ENCODE assay signal across 39 cellular contexts in genomic region chr14:39028620-39029019, GRCh38.
"Had no signal": no experiment of that assay in that cellular context is flagged by ENCODE, and none has a peak within 500 bp of the region (broad histone marks: within the 10 kb centered on the region; RNA-seq: fewer than 3 reads in every experiment).

No MANE protein-coding gene starts in this region.

- DNase-seq: activated B cell treated with CpG ODN at 0.5 μM for 24 hours; activated CD4-positive, alpha-beta memory T cell treated with anti-CD3 and anti-CD28 coated beads for 36 hours; activated CD4-positive, alpha-beta T cell treated with anti-CD3 and anti-CD28 coated beads for 4 hours; activated CD4-positive, alpha-beta T cell treated with anti-CD3 and anti-CD28 coated beads, Interleukin-2, amount 10 ng/mL, durations not matched to agents 24 days and 14 days; activated CD4-positive, alpha-beta T cell treated with anti-CD3 and anti-CD28 coated beads, Interleukin-2, amount 50 U/mL, for 1 hour; activated CD4-positive, alpha-beta T cell treated with anti-CD3 and anti-CD28 coated beads, Interleukin-2, amount 50 U/mL, for 4 hours; activated CD4-positive, CD25-positive, alpha-beta regulatory T cell treated with anti-CD3 and anti-CD28 coated beads, Interleukin-2, amount 50 U/mL, for 72 hours; activated CD8-positive, alpha-beta memory T cell treated with anti-CD3 and anti-CD28 coated beads, Interleukin-2, amount 50 U/mL, for 4 hours; activated CD8-positive, alpha-beta T cell treated with anti-CD3 and anti-CD28 coated beads for 36 hours; activated effector memory CD4-positive, alpha-beta T cell treated with Interleukin-2 at 50 U/mL for 16 hours; activated gamma-delta T cell; activated naive CD4-positive, alpha-beta T cell treated with anti-CD3 and anti-CD28 coated beads, Interleukin-2, amount 10 ng/mL, durations not matched to agents 7 days and 5 days; activated naive CD4-positive, alpha-beta T cell treated with Interleukin-2 at 50 U/mL for 16 hours; activated naive CD8-positive, alpha-beta T cell treated with anti-CD3 and anti-CD28 coated beads, Interleukin-2, amount 10 ng/mL, durations not matched to agents 7 days and 5 days; activated naive CD8-positive, alpha-beta T cell treated with anti-CD3 and anti-CD28 coated beads, Interleukin-2, amount 50 U/mL, for 24 hours; activated T-cell treated with anti-CD3 and anti-CD28 coated beads for 4 hours; activated T-cell treated with anti-CD3 and anti-CD28 coated beads, Interleukin-2, amount 50 U/mL, for 1 hour; activated T-cell treated with anti-CD3 and anti-CD28 coated beads, Interleukin-2, amount 50 U/mL, for 4 hours; activated T-cell treated with anti-CD3 and anti-CD28 coated beads, Interleukin-2, amount 50 U/mL, for 72 hours; amygdala; anterior cingulate cortex; caudate nucleus; cerebellar nuclear complex; T-helper 1 cell; T-helper 2 cell; T-helper 9 cell had no signal

- FAIRE-seq: bronchial epithelial cell, TTC549 had no signal

- H3K27me3 Mint-ChIP-seq: activated B cell treated with CpG ODN at 0.5 μM for 24 hours; activated CD4-positive, alpha-beta memory T cell treated with anti-CD3 and anti-CD28 coated beads for 36 hours; activated CD4-positive, alpha-beta T cell treated with anti-CD3 and anti-CD28 coated beads, Interleukin-2, amount 10 ng/mL, durations not matched to agents 24 days and 14 days; activated CD8-positive, alpha-beta T cell treated with anti-CD3 and anti-CD28 coated beads for 36 hours; activated naive CD4-positive, alpha-beta T cell treated with anti-CD3 and anti-CD28 coated beads, Interleukin-2, amount 10 ng/mL, durations not matched to agents 7 days and 5 days; activated naive CD4-positive, alpha-beta T cell treated with anti-CD3 and anti-CD28 coated beads, Interleukin-2, amount 50 U/mL, for 24 hours; activated naive CD8-positive, alpha-beta T cell; activated naive CD8-positive, alpha-beta T cell treated with anti-CD3 and anti-CD28 coated beads, Interleukin-2, amount 10 ng/mL, durations not matched to agents 7 days and 5 days; activated naive CD8-positive, alpha-beta T cell treated with anti-CD3 and anti-CD28 coated beads, Interleukin-2, amount 50 U/mL, for 24 hours; brain; central memory CD8-positive, alpha-beta T cell had no signal

- ATAC-seq: activated CD8-positive, alpha-beta T cell treated with anti-CD3 and anti-CD28 coated beads for 36 hours; activated naive CD8-positive, alpha-beta T cell treated with anti-CD3 and anti-CD28 coated beads, Interleukin-2, amount 50 U/mL, for 24 hours; activated T-cell treated with anti-CD3 and anti-CD28 coated beads, Interleukin-2, amount 50 U/mL, for 4 hours; activated T-cell treated with anti-CD3 and anti-CD28 coated beads, Interleukin-2, amount 50 U/mL, for 72 hours had no signal

- H3K27ac ChIP-seq: ascending aorta, cardiac muscle cell, VCaP had no signal

- H3K4me1 Mint-ChIP-seq: activated B cell treated with CpG ODN at 0.5 μM for 24 hours; activated naive CD4-positive, alpha-beta T cell treated with anti-CD3 and anti-CD28 coated beads, Interleukin-2, amount 50 U/mL, for 24 hours; central memory CD8-positive, alpha-beta T cell had no signal

- H3K27me3 ChIP-seq: ascending aorta, cardiac muscle cell had no signal

- H3K9me3 ChIP-seq: ascending aorta had no signal

- H3K4me3 ChIP-seq: ascending aorta, cardiac muscle cell had no signal

- H3K4me1 ChIP-seq: ascending aorta had no signal

- H3K9me3 Mint-ChIP-seq: activated B cell treated with CpG ODN at 0.5 μM for 24 hours; activated CD4-positive, alpha-beta memory T cell treated with anti-CD3 and anti-CD28 coated beads for 36 hours; activated CD4-positive, alpha-beta T cell treated with anti-CD3 and anti-CD28 coated beads, Interleukin-2, amount 10 ng/mL, durations not matched to agents 24 days and 14 days; activated CD8-positive, alpha-beta T cell treated with anti-CD3 and anti-CD28 coated beads for 36 hours; activated naive CD4-positive, alpha-beta T cell treated with anti-CD3 and anti-CD28 coated beads, Interleukin-2, amount 10 ng/mL, durations not matched to agents 7 days and 5 days; activated naive CD4-positive, alpha-beta T cell treated with anti-CD3 and anti-CD28 coated beads, Interleukin-2, amount 50 U/mL, for 24 hours; activated naive CD8-positive, alpha-beta T cell treated with anti-CD3 and anti-CD28 coated beads, Interleukin-2, amount 10 ng/mL, durations not matched to agents 7 days and 5 days; activated naive CD8-positive, alpha-beta T cell treated with anti-CD3 and anti-CD28 coated beads, Interleukin-2, amount 50 U/mL, for 24 hours; activated T-cell treated with anti-CD3 and anti-CD28 coated beads, Interleukin-2, amount 50 U/mL, for 4 hours; activated T-cell treated with anti-CD3 and anti-CD28 coated beads, Interleukin-2, amount 50 U/mL, for 72 hours; activated T-helper 1 cell treated with anti-CD3 and anti-CD28 coated beads, Interleukin-12 subunit alpha, Interleukin-12 subunit beta, Interleukin-2, Interleukin-4 antibody, amounts not matched to agents 30 ng/mL and 10 ng/mL and 1 ng/mL, durations not matched to agents 14 hours and 24 hours and 36 hours; activated T-helper 2 cell treated with anti-CD3 and anti-CD28 coated beads, Interferon-gamma antibody, Interleukin-2, Interleukin-4, amounts not matched to agents 10 μg/mL and 5 μg/mL and 100 μg/mL, durations not matched to agents 14 hours and 24 hours and 36 hours; brain; central memory CD8-positive, alpha-beta T cell; T-helper 1 cell treated with Interleukin-12 subunit alpha and Interleukin-12 subunit beta and Interleukin-4 antibody, amounts not matched to agents 30 μg/mL and 1 μg/mL, for 36 hours; T-helper 2 cell treated with Interferon-gamma antibody and Interleukin-4, amounts not matched to agents 5 μg/mL and 100 μg/mL, for 36 hours had no signal

- H3K4me3 Mint-ChIP-seq: activated B cell treated with CpG ODN at 0.5 μM for 24 hours; activated CD4-positive, alpha-beta memory T cell treated with anti-CD3 and anti-CD28 coated beads for 36 hours; activated CD4-positive, alpha-beta T cell treated with anti-CD3 and anti-CD28 coated beads, Interleukin-2, amount 10 ng/mL, durations not matched to agents 24 days and 14 days; activated CD8-positive, alpha-beta T cell treated with anti-CD3 and anti-CD28 coated beads for 36 hours; activated naive CD4-positive, alpha-beta T cell treated with anti-CD3 and anti-CD28 coated beads, Interleukin-2, amount 10 ng/mL, durations not matched to agents 7 days and 5 days; activated naive CD4-positive, alpha-beta T cell treated with anti-CD3 and anti-CD28 coated beads, Interleukin-2, amount 50 U/mL, for 24 hours; activated naive CD8-positive, alpha-beta T cell; activated naive CD8-positive, alpha-beta T cell treated with anti-CD3 and anti-CD28 coated beads, Interleukin-2, amount 10 ng/mL, durations not matched to agents 7 days and 5 days; activated naive CD8-positive, alpha-beta T cell treated with anti-CD3 and anti-CD28 coated beads, Interleukin-2, amount 50 U/mL, for 24 hours; activated T-cell treated with anti-CD3 and anti-CD28 coated beads, Interleukin-2, amount 50 U/mL, for 4 hours; activated T-cell treated with anti-CD3 and anti-CD28 coated beads, Interleukin-2, amount 50 U/mL, for 72 hours; activated T-helper 1 cell treated with anti-CD3 and anti-CD28 coated beads, Interleukin-12 subunit alpha, Interleukin-12 subunit beta, Interleukin-2, Interleukin-4 antibody, amounts not matched to agents 30 ng/mL and 10 ng/mL and 1 ng/mL, durations not matched to agents 14 hours and 24 hours and 36 hours; brain; central memory CD8-positive, alpha-beta T cell; T-helper 1 cell treated with Interleukin-12 subunit alpha and Interleukin-12 subunit beta and Interleukin-4 antibody, amounts not matched to agents 30 μg/mL and 1 μg/mL, for 36 hours; T-helper 2 cell treated with Interferon-gamma antibody and Interleukin-4, amounts not matched to agents 5 μg/mL and 100 μg/mL, for 36 hours had no signal

- H3K27ac Mint-ChIP-seq: activated B cell treated with CpG ODN at 0.5 μM for 24 hours; activated CD4-positive, alpha-beta memory T cell treated with anti-CD3 and anti-CD28 coated beads for 36 hours; activated CD4-positive, alpha-beta T cell treated with anti-CD3 and anti-CD28 coated beads, Interleukin-2, amount 10 ng/mL, durations not matched to agents 24 days and 14 days; activated CD8-positive, alpha-beta T cell treated with anti-CD3 and anti-CD28 coated beads for 36 hours; activated naive CD4-positive, alpha-beta T cell treated with anti-CD3 and anti-CD28 coated beads, Interleukin-2, amount 50 U/mL, for 24 hours; activated naive CD8-positive, alpha-beta T cell; activated naive CD8-positive, alpha-beta T cell treated with anti-CD3 and anti-CD28 coated beads, Interleukin-2, amount 10 ng/mL, durations not matched to agents 7 days and 5 days; activated naive CD8-positive, alpha-beta T cell treated with anti-CD3 and anti-CD28 coated beads, Interleukin-2, amount 50 U/mL, for 24 hours; activated T-helper 1 cell treated with anti-CD3 and anti-CD28 coated beads, Interleukin-12 subunit alpha, Interleukin-12 subunit beta, Interleukin-2, Interleukin-4 antibody, amounts not matched to agents 30 ng/mL and 10 ng/mL and 1 ng/mL, durations not matched to agents 14 hours and 24 hours and 36 hours; activated T-helper 2 cell treated with anti-CD3 and anti-CD28 coated beads, Interferon-gamma antibody, Interleukin-2, Interleukin-4, amounts not matched to agents 10 μg/mL and 5 μg/mL and 100 μg/mL, durations not matched to agents 14 hours and 24 hours and 36 hours; brain; T-helper 1 cell treated with Interleukin-12 subunit alpha and Interleukin-12 subunit beta and Interleukin-4 antibody, amounts not matched to agents 30 μg/mL and 1 μg/mL, for 36 hours; T-helper 2 cell treated with Interferon-gamma antibody and Interleukin-4, amounts not matched to agents 5 μg/mL and 100 μg/mL, for 36 hours had no signal
